ENCODE assay signal across 11 cellular contexts in the genomic region with DNA sequence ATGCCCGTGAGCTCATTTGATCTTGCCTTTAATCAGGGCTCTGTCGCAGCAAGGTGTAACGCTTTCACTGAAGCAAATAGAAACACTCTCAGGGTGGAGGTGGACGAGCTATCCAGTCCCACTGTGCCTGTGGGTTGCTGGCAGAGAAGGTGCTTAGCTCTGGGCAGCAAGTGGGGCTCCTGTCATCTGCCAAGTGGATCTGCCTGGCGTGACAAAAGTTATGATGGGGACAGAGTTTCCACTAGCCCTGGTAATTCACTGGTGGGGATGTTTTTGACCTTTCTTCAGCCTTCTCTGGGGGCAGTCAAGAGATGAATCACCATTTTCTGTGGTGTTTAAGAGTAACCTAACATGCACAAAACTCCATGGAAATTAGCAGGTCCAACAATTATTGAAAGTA.
DNase-seq lines count a peak whose midpoint lies in the region; ATAC-seq and TF ChIP-seq lines count a peak whose summit lies in the region.
"Had no signal": no experiment of that assay in that cellular context is flagged by ENCODE, and none has a peak within 500 bp of the region (broad histone marks: within the 10 kb centered on the region; RNA-seq: fewer than 3 reads in every experiment).

No MANE protein-coding gene starts in this region.

- H3K27ac ChIP-seq in psoas muscle, result peak overlapping the region; percentile 92
- H3K27ac ChIP-seq: SJSA1 had no signal

- ATAC-seq in HG02798 (IDR thresholded peaks at IDR 0.05; ENCODE audit: poor library complexity, unreplicated experiment), result peak; percentile 51
- ATAC-seq in psoas muscle, result no peak

- peaks cover 0 to 11% of the 10 kb centered on the region in 2 donors for H3K36me3 ChIP-seq in psoas muscle (ENCODE audit: insufficient read depth in 1 of 2, low read depth in 1 of 2)

- DNase-seq in GM10266 (ENCODE audit: extremely low spot score) (peak; percentile 10), cerebellum (ENCODE audit: low spot score) (peak; percentile 38), psoas muscle (no peak), occipital lobe (lab: John Stamatoyannopoulos, UW) (no peak), HFFc6 (no peak), nucleus accumbens (lab: John Stamatoyannopoulos, UW) (no peak)
- no peak for DNase-seq in activated naive CD4-positive, alpha-beta T cell treated with anti-CD3 and anti-CD28 coated beads for 36 hours
- DNase-seq: effector memory CD4-positive, alpha-beta T cell had no signal

- no peaks in the 10 kb centered on the region for H3K27me3 ChIP-seq in psoas muscle (ENCODE audit: insufficient read depth in 3 of 3, low read length in 2 of 3)
- H3K27me3 ChIP-seq: SJSA1 had no signal

- H3K9me3 ChIP-seq in psoas muscle, result no peaks in the 10 kb centered on the region
- H3K9me3 ChIP-seq: SJSA1 had no signal

- TF ChIP-seq CTCF in GM10266 (IDR thresholded peaks at IDR 0.05; ENCODE audit: control insufficient read depth, insufficient read depth, low read depth, missing control alignments) (no peak), psoas muscle (IDR thresholded peaks at IDR 0.05) (no peak), HFFc6 (IDR thresholded peaks at IDR 0.05) (no peak)

- H3K4me1 Mint-ChIP-seq in HFFc6 (ENCODE audit: low read depth), result peaks cover 43% of the 10 kb centered on the region
- H3K4me1 Mint-ChIP-seq in activated naive CD4-positive, alpha-beta T cell treated with anti-CD3 and anti-CD28 coated beads for 36 hours (ENCODE audit: low read depth), result no peaks in the 10 kb centered on the region

- intact Hi-C loops in psoas muscle (cut with DNase I), result loop anchor here in 1 of 2 donors (5.0 kb wide), 1 partner anchor 66 kb away; no protein-coding TSS in a partner anchor
- intact Hi-C loops in activated naive CD4-positive, alpha-beta T cell treated with anti-CD3 and anti-CD28 coated beads for 36 hours (cut with micrococcal nuclease), result no loop called here

- H3K9me3 Mint-ChIP-seq in HFFc6, result no peaks in the 10 kb centered on the region
- no peaks in the 10 kb centered on the region for H3K9me3 Mint-ChIP-seq in activated naive CD4-positive, alpha-beta T cell treated with anti-CD3 and anti-CD28 coated beads for 36 hours

- H3K4me3 Mint-ChIP-seq in HFFc6, result no peak overlapping the region
- H3K4me3 Mint-ChIP-seq in activated naive CD4-positive, alpha-beta T cell treated with anti-CD3 and anti-CD28 coated beads for 36 hours, result no peak overlapping the region

- H3K27ac Mint-ChIP-seq in HFFc6, result no peak overlapping the region
- H3K27ac Mint-ChIP-seq in activated naive CD4-positive, alpha-beta T cell treated with anti-CD3 and anti-CD28 coated beads for 36 hours, result no peak overlapping the region

- H3K27me3 Mint-ChIP-seq in HFFc6 (ENCODE audit: insufficient read depth), result peaks cover 3% of the 10 kb centered on the region
- no peaks in the 10 kb centered on the region for H3K27me3 Mint-ChIP-seq in activated naive CD4-positive, alpha-beta T cell treated with anti-CD3 and anti-CD28 coated beads for 36 hours (ENCODE audit: low read depth)

- peaks cover 5% of the 10 kb centered on the region for H3K36me3 Mint-ChIP-seq in HFFc6 (ENCODE audit: low read depth)
- H3K36me3 Mint-ChIP-seq in activated naive CD4-positive, alpha-beta T cell treated with anti-CD3 and anti-CD28 coated beads for 36 hours (ENCODE audit: low read depth), result no peaks in the 10 kb centered on the region

- H3K4me3 ChIP-seq in psoas muscle, result no peak overlapping the region
- H3K4me3 ChIP-seq: lung, SJSA1 had no signal

- H3K4me1 ChIP-seq in psoas muscle, result peaks cover 79% of the 10 kb centered on the region

- CTCF ChIA-PET in activated naive CD4-positive, alpha-beta T cell treated with anti-CD3 and anti-CD28 coated beads for 36 hours (lab: Charles Lee), result interaction anchor here (0.6 kb wide), 1 partner anchor 21 kb away, joined by 3 read pairs; no protein-coding TSS in a partner anchor

- 23 to 31% (median 25%) methylated on average over 5 of the region's 5 CpGs for WGBS in psoas muscle, 3 donors

Comparison
In these comparisons a context has a peak if more than half of its experiments do, and no peak if none do; other contexts are left out.
1. DNase-seq: peak in GM10266 (single experiment) and cerebellum (single experiment); none in psoas muscle (0 of 2), occipital lobe (single experiment), HFFc6 (single experiment), activated naive CD4-positive, alpha-beta T cell treated with anti-CD3 and anti-CD28 coated beads for 36 hours (single experiment) and nucleus accumbens (0 of 56).